8 cellular contexts compared by ENCODE assay signal in the genomic region with DNA sequence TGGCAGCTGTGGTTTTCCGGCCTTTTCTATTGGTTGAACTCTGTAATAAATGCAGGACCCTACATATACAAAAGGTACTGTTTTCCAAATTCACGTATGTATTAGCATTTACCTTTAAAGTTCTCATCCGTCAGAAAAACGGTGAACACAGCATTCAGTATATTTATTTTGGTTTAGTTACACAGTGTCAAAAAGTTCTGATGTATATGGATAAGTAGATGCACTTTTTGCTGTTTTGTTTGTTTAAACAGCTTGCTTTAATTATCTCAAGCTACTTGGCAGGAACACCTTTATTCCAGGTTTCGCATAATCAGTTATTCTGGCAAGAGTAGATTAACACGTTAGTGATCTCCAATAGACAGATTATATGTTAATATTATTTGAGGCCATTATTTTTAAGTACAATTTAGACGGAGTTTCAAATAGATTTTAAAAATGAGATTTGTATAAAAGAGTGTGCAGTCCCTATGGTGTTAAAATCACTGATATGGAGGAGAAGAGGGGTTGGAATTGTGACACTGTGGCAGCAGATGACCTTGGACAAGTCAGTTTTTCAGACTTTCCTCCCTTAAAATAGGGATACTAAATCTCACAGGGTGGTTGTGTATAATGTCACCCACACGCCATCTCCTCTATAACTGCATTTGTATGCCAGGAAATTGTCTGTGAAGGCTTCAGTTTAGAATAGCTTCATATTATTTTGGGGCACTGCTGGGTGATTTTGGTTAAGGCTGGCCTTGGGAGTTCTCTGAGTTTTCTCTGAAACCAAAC. TPM values are rescaled to one million over a fixed set of nuclear protein-coding genes. Genes with fewer than 3 reads are reported as not detected.
A peak's percentile ranks its signal among the peaks of the same experiment; 100 is the strongest.
DNase-seq lines count a peak whose midpoint lies in the region; ATAC-seq and TF ChIP-seq lines count a peak whose summit lies in the region.

No MANE protein-coding gene starts in this region.

- TF ChIP-seq POLR2A in GM18505 (IDR thresholded peaks at IDR 0.05; ENCODE audit: borderline replicate concordance, extremely low read depth, insufficient read depth, insufficient read length): peak; percentile 16

- H3K9me3 Mint-ChIP-seq in T-helper 2 cell treated with Interferon-gamma antibody and Interleukin-4, amounts not matched to agents 5 μg/mL and 100 μg/mL, for 36 hours: no peaks in the 10 kb centered on the region

- peak overlapping the region; percentile 79 to 95 for H3K4me3 ChIP-seq in foreskin fibroblast (ENCODE audit: low read depth in 1 of 2, low read length in 2 of 2)
- peak overlapping the region; percentile 68 to 99 (median 97) for H3K4me3 ChIP-seq in skin epidermis

- no peak for ATAC-seq in GM18505 (IDR thresholded peaks at IDR 0.05; ENCODE audit: unreplicated experiment)
- no peak for ATAC-seq in left colon
- no peak for ATAC-seq in HG03469 (IDR thresholded peaks at IDR 0.05; ENCODE audit: unreplicated experiment)

- peak overlapping the region; percentile 99 for H3K27ac Mint-ChIP-seq in T-helper 2 cell treated with Interferon-gamma antibody and Interleukin-4, amounts not matched to agents 5 μg/mL and 100 μg/mL, for 36 hours

- peaks cover 60% of the 10 kb centered on the region for H3K36me3 Mint-ChIP-seq in T-helper 2 cell treated with Interferon-gamma antibody and Interleukin-4, amounts not matched to agents 5 μg/mL and 100 μg/mL, for 36 hours (ENCODE audit: low read depth)

- no peak for TF ChIP-seq CTCF in foreskin fibroblast (IDR thresholded peaks at IDR 0.05; ENCODE audit: low read depth, low read length)

- peak overlapping the region in 17 of 21 experiments; percentile 4 to 100 (median 98) for H3K27ac ChIP-seq in skin epidermis

- no peaks in the 10 kb centered on the region for H3K27me3 Mint-ChIP-seq in T-helper 2 cell treated with Interferon-gamma antibody and Interleukin-4, amounts not matched to agents 5 μg/mL and 100 μg/mL, for 36 hours (ENCODE audit: low read depth)

- intact Hi-C loops in left colon (cut with DNase I, micrococcal nuclease): no loop called here

- H3K4me3 Mint-ChIP-seq in T-helper 2 cell treated with Interferon-gamma antibody and Interleukin-4, amounts not matched to agents 5 μg/mL and 100 μg/mL, for 36 hours: peak overlapping the region; percentile 99

- H3K4me1 Mint-ChIP-seq in T-helper 2 cell treated with Interferon-gamma antibody and Interleukin-4, amounts not matched to agents 5 μg/mL and 100 μg/mL, for 36 hours (ENCODE audit: low read depth): peaks cover 48% of the 10 kb centered on the region

- DNase-seq in T-helper 2 cell treated with Interferon-gamma antibody and Interleukin-4, amounts not matched to agents 5 μg/mL and 100 μg/mL, for 36 hours (ENCODE audit: low spot score): no peak
- no peak for DNase-seq in foreskin fibroblast
- DNase-seq in NCI-H187 treated with DMSO at 0.1 percent for 48 hours (lab: John Stamatoyannopoulos, UW): no peak
- DNase-seq in left colon: no peak
- DNase-seq in NK-92 (lab: John Stamatoyannopoulos, UW; ENCODE audit: unreplicated experiment): no peak

RNA-seq across cellular contexts. Expression of gene HERPUD1, which starts 2.1 kb away (rescaled TPM):
- total RNA-seq in left colon: 100 to 1,000 TPM; 156 to 184 TPM

RNA-seq across cellular contexts. Expression of gene CETP, which starts 27.7 kb away (rescaled TPM):
- total RNA-seq in left colon: under 1 TPM in 1 of 2 donors, not detected in 1; 0.28 TPM

RNA-seq across cellular contexts. Expression of gene NLRC5, which starts 55.3 kb away (rescaled TPM):
- total RNA-seq in left colon: 100 to 1,000 TPM in 1 of 2 donors, 10 to 100 TPM in 1; 57.7 to 125 TPM
